11 cellular contexts compared by ENCODE assay signal in the genomic region with DNA sequence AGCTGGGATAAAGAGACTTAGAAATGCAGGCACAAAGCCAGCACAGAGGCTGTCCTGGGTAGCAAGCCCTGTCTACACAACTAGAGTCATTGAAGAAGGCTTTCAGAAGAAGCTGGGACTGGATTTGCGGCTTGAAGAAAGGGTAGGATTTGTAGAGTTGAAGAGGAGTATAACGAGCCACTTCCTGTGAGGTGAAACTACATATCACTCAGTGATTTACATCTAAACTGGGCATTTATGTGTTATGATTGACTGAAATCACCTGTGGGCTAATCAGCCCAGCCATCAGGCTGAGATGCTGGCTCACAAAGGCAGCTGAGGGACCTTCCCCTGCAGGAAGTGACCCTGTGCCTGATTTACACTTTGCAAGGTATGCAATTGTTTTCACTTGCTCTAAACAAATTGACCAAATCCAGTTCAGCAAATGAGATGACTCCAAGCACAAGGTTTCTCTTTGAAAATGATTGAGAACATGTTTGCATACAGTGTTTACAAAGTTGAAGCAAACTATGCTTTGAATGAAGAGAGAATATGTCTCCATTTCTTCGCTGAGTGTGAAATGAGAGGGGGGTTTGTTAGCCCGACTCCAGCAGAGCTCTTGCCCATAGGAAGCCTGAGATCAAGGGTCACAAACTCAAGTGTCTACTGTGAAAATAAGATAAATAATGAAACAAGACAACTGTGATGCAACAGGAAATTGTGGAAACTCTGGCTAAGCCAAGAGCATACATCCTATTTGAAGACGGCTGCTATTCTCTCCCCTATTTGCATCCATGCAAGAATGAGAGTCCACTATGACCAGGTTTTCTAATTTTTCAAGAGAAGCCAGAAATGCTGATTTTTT.
DNase-seq lines count a peak whose midpoint lies in the region; ATAC-seq and TF ChIP-seq lines count a peak whose summit lies in the region.
"Had no signal": no experiment of that assay in that cellular context is flagged by ENCODE, and none has a peak within 500 bp of the region (broad histone marks: within the 10 kb centered on the region; RNA-seq: fewer than 3 reads in every experiment).

No MANE protein-coding gene starts in this region.

- no peak for TF ChIP-seq RAD21 in liver (IDR thresholded peaks at IDR 0.05)

- H3K4me2 ChIP-seq in DND-41 (ENCODE audit: insufficient read depth, low read length): no peak overlapping the region

- H3K9ac ChIP-seq in DND-41 (ENCODE audit: low read depth, low read length): no peak overlapping the region
- H3K9ac ChIP-seq in liver (ENCODE audit: low read depth in 1 of 2, low read length in 2 of 2): no peak overlapping the region
- H3K9ac ChIP-seq: GM23248 had no signal

- no peaks in the 10 kb centered on the region for H3K79me2 ChIP-seq in DND-41 (ENCODE audit: insufficient read depth, low read length)

- peaks cover 7% of the 10 kb centered on the region; the same call in 1 of the 2 replicates for H3K4me1 ChIP-seq in DND-41 (ENCODE audit: insufficient read depth, low read length)
- peaks cover 0 to 16% (median 9%) of the 10 kb centered on the region in 4 donors for H3K4me1 ChIP-seq in liver (ENCODE audit: control insufficient read depth in 4 of 4, insufficient read depth in 4 of 4, low read length in 3 of 4)

- H3K27me3 ChIP-seq in DND-41 (ENCODE audit: insufficient read depth, low read length, poor library complexity): peaks cover 6% of the 10 kb centered on the region
- no peaks in the 10 kb centered on the region for H3K27me3 ChIP-seq in liver (ENCODE audit: control insufficient read depth in 4 of 4, insufficient read depth in 4 of 4, low read length in 3 of 4)
- H3K27me3 ChIP-seq in brain microvascular endothelial cell (replicated peaks): no peaks in the 10 kb centered on the region

- TF ChIP-seq CTCF in DND-41 (IDR thresholded peaks at IDR 0.05; ENCODE audit: borderline replicate concordance, extremely low read depth, low read length, poor library complexity, severe bottlenecking) (no peak), liver (IDR thresholded peaks at IDR 0.05; ENCODE audit: low read depth, low read length, missing input control) (no peak), brain microvascular endothelial cell (IDR thresholded peaks at IDR 0.05; ENCODE audit: low read depth, low read length, missing control alignments) (no peak), GM20000 (IDR thresholded peaks at IDR 0.05; ENCODE audit: extremely low read depth, missing control alignments) (no peak)

- peak; percentile 8 for DNase-seq in DND-41
- DNase-seq in HCEC 1CT: peak; percentile 60
- peak; percentile 49 for DNase-seq in SKM-1 treated with dmso at 0.1 percent for 144 hours (lab: John Stamatoyannopoulos, UW; ENCODE audit: unreplicated experiment)
- no peak for DNase-seq in left ventricle myocardium superior
- no peak for DNase-seq in brain microvascular endothelial cell
- DNase-seq in C1 segment of cervical spinal cord (lab: John Stamatoyannopoulos, UW): no peak
- DNase-seq in GM20000 (ENCODE audit: low spot score): no peak
- DNase-seq: activated CD4-positive, CD25-positive, alpha-beta regulatory T cell; GM23248; stimulated activated CD4-positive, alpha-beta T cell treated with anti-CD3 and anti-CD28 coated beads, Interleukin-12 subunit alpha, Interleukin-12 subunit beta, amount 100 ng/mL, for 4 hours had no signal

- no peaks in the 10 kb centered on the region for H3K9me3 ChIP-seq in DND-41 (ENCODE audit: insufficient read depth, low read length, severe bottlenecking)
- no peaks in the 10 kb centered on the region for H3K9me3 ChIP-seq in liver (ENCODE audit: control insufficient read depth in 4 of 4, low read length in 3 of 4)

- in situ Hi-C loops in brain microvascular endothelial cell (cut with HindIII; ENCODE audit: low pct_ligation_motif_present, low sequenced_read_pairs): no loop called here

- ATAC-seq in DND-41 (ENCODE audit: insufficient read depth, low read depth): peak; percentile 54; the same call in 2 of the 3 replicates
- no peak for ATAC-seq in left ventricle myocardium superior

- H3K27ac ChIP-seq in DND-41 (ENCODE audit: low read length) (no peak overlapping the region), liver (ENCODE audit: low read depth in 1 of 2, low read length in 2 of 2) (no peak overlapping the region), brain microvascular endothelial cell (no peak overlapping the region)
- H3K27ac ChIP-seq: GM23248 had no signal

- H2AFZ ChIP-seq in DND-41 (ENCODE audit: low read depth, low read length): no peak overlapping the region
- H2AFZ ChIP-seq: GM23248 had no signal

- intact Hi-C loops in left ventricle myocardium superior (cut with micrococcal nuclease): no loop called here

- H4K20me1 ChIP-seq in DND-41 (ENCODE audit: insufficient read depth, low read length): no peaks in the 10 kb centered on the region

- H3K36me3 ChIP-seq in DND-41 (ENCODE audit: insufficient read depth, low read length): no peaks in the 10 kb centered on the region
- H3K36me3 ChIP-seq in liver (ENCODE audit: control insufficient read depth in 4 of 4, insufficient read depth in 3 of 4, low read depth in 1 of 4, low read length in 3 of 4): no peaks in the 10 kb centered on the region
- H3K36me3 ChIP-seq in brain microvascular endothelial cell (replicated peaks): no peaks in the 10 kb centered on the region

- H3K4me3 ChIP-seq in DND-41 (ENCODE audit: low read depth in 1 of 2, low read length in 2 of 2): no peak overlapping the region
- H3K4me3 ChIP-seq in liver (ENCODE audit: low read depth in 1 of 3, low read length in 3 of 3): no peak overlapping the region
- H3K4me3 ChIP-seq in brain microvascular endothelial cell (ENCODE audit: low read depth, low read length): no peak overlapping the region
- H3K4me3 ChIP-seq: GM23248 had no signal

- 38% methylated on average over 5 of the region's 5 CpGs for WGBS in liver

TF ChIP-seq in liver, 16 proteins besides CTCF, POLR2A, EP300 and RAD21:
- no peak for TF ChIP-seq TAF1 (conservative IDR thresholded peaks at IDR 0.05)
- TF ChIP-seq, protein P1, sequence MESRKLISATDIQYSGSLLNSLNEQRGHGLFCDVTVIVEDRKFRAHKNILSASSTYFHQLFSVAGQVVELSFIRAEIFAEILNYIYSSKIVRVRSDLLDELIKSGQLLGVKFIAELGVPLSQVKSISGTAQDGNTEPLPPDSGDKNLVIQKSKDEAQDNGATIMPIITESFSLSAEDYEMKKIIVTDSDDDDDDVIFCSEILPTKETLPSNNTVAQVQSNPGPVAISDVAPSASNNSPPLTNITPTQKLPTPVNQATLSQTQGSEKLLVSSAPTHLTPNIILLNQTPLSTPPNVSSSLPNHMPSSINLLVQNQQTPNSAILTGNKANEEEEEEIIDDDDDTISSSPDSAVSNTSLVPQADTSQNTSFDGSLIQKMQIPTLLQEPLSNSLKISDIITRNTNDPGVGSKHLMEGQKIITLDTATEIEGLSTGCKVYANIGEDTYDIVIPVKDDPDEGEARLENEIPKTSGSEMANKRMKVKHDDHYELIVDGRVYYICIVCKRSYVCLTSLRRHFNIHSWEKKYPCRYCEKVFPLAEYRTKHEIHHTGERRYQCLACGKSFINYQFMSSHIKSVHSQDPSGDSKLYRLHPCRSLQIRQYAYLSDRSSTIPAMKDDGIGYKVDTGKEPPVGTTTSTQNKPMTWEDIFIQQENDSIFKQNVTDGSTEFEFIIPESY (IDR thresholded peaks at IDR 0.05): no peak
- TF ChIP-seq YY1 (IDR thresholded peaks at IDR 0.05): no peak
- peak; percentile 22 for TF ChIP-seq NR2F2 (IDR thresholded peaks at IDR 0.05)
- TF ChIP-seq, protein P2, sequence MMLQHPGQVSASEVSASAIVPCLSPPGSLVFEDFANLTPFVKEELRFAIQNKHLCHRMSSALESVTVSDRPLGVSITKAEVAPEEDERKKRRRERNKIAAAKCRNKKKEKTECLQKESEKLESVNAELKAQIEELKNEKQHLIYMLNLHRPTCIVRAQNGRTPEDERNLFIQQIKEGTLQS (IDR thresholded peaks at IDR 0.05): no peak

Comparison
In these comparisons a context has a peak if more than half of its experiments do, and no peak if none do; other contexts are left out.
1. DNase-seq: peak in DND-41 (single experiment), HCEC 1CT (single experiment) and SKM-1 treated with dmso at 0.1 percent for 144 hours (single experiment); none in left ventricle myocardium superior (single experiment), brain microvascular endothelial cell (single experiment), C1 segment of cervical spinal cord (0 of 14) and GM20000 (single experiment).